14 cellular contexts compared by ENCODE assay signal in genomic region chr16:68711421-68712139, GRCh38. TPM values are rescaled to one million over a fixed set of nuclear protein-coding genes. Genes with fewer than 3 reads are reported as not detected.
A peak's percentile ranks its signal among the peaks of the same experiment; 100 is the strongest.
DNase-seq lines count a peak whose midpoint lies in the region; ATAC-seq and TF ChIP-seq lines count a peak whose summit lies in the region.
"Had no signal": no experiment of that assay in that cellular context is flagged by ENCODE, and none has a peak within 500 bp of the region (broad histone marks: within the 10 kb centered on the region; RNA-seq: fewer than 3 reads in every experiment).

No MANE protein-coding gene starts in this region.

- H3K79me2 ChIP-seq in osteoblast (ENCODE audit: insufficient read depth, low read length), result no peaks in the 10 kb centered on the region

- no peaks in the 10 kb centered on the region for H4K20me1 ChIP-seq in osteoblast (ENCODE audit: insufficient read depth, low read length)

- no peak overlapping the region for H3K4me2 ChIP-seq in osteoblast (ENCODE audit: insufficient read depth, low read length)

- no peaks in the 10 kb centered on the region for H3K36me3 ChIP-seq in HEK293 (ENCODE audit: control insufficient read depth in 2 of 2, insufficient read depth in 1 of 2, low read length in 2 of 2)
- H3K36me3 ChIP-seq in osteoblast (ENCODE audit: insufficient read depth, low read length), result no peaks in the 10 kb centered on the region

- H3K27me3 ChIP-seq in osteoblast (ENCODE audit: insufficient read depth, low read length), result peaks cover 10% of the 10 kb centered on the region
- H3K27me3 ChIP-seq: body of pancreas had no signal

- H3K27ac Mint-ChIP-seq in activated T-cell treated with anti-CD3 and anti-CD28 coated beads, Interleukin-2, amount 50 U/mL, for 72 hours, result no peak overlapping the region
- H3K27ac Mint-ChIP-seq: endodermal cell, natural killer cell had no signal

- H3K4me3 Mint-ChIP-seq in activated T-cell treated with anti-CD3 and anti-CD28 coated beads, Interleukin-2, amount 50 U/mL, for 72 hours, result peak overlapping the region; percentile 64 to 75
- H3K4me3 Mint-ChIP-seq: endodermal cell, natural killer cell had no signal

- H3K27ac ChIP-seq in HEK293 (ENCODE audit: extremely low read depth, low read depth, low read length) (no peak overlapping the region), osteoblast (ENCODE audit: low read depth, low read length) (no peak overlapping the region)
- H3K27ac ChIP-seq: body of pancreas had no signal

- no peaks in the 10 kb centered on the region for H3K36me3 Mint-ChIP-seq in activated T-cell treated with anti-CD3 and anti-CD28 coated beads, Interleukin-2, amount 50 U/mL, for 72 hours (ENCODE audit: insufficient read depth in 2 of 2)
- H3K36me3 Mint-ChIP-seq: natural killer cell had no signal

- POLR2A ChIA-PET in HEK293 (lab: Yijun Ruan, JAX), result no interaction called here

- H3K4me3 ChIP-seq in HEK293 (ENCODE audit: low read depth, low read length) (no peak overlapping the region), osteoblast (ENCODE audit: insufficient read depth, low read length) (no peak overlapping the region)
- H3K4me3 ChIP-seq: body of pancreas had no signal

- peaks cover 5% of the 10 kb centered on the region; the same call in 1 of the 2 replicates for H3K4me1 ChIP-seq in HEK293 (ENCODE audit: control insufficient read depth, insufficient read depth, low read length)
- H3K4me1 ChIP-seq in osteoblast (ENCODE audit: insufficient read depth, low read length), result peaks cover 8% of the 10 kb centered on the region

- no peak for DNase-seq in activated CD4-positive, CD25-positive, alpha-beta regulatory T cell (lab: John Stamatoyannopoulos, UW)
- DNase-seq in activated T-cell treated with anti-CD3 and anti-CD28 coated beads, Interleukin-2, amount 50 U/mL, for 72 hours, result peak in 1 of 2 donors; percentile 44
- DNase-seq in osteoblast (ENCODE audit: insufficient read length, low spot score, missing footprints) (peak; percentile 34), NCI-H526 (lab: John Stamatoyannopoulos, UW) (no peak)
- DNase-seq: endodermal cell, natural killer cell, NCI-H2081 treated with DMSO at 0.1 percent for 48 hours, PC-3, T1000 had no signal

- no peak overlapping the region for H2AFZ ChIP-seq in osteoblast (ENCODE audit: low read length)

- H3K9me3 Mint-ChIP-seq in activated T-cell treated with anti-CD3 and anti-CD28 coated beads, Interleukin-2, amount 50 U/mL, for 72 hours, result no peaks in the 10 kb centered on the region
- H3K9me3 Mint-ChIP-seq: endodermal cell, natural killer cell had no signal

- H3K27me3 Mint-ChIP-seq in activated T-cell treated with anti-CD3 and anti-CD28 coated beads, Interleukin-2, amount 50 U/mL, for 72 hours (ENCODE audit: low read depth), result peaks cover 25% of the 10 kb centered on the region

- peaks cover 26% of the 10 kb centered on the region for H3K4me1 Mint-ChIP-seq in activated T-cell treated with anti-CD3 and anti-CD28 coated beads, Interleukin-2, amount 50 U/mL, for 72 hours (ENCODE audit: low read depth)
- H3K4me1 Mint-ChIP-seq: endodermal cell, natural killer cell had no signal

- CTCF ChIA-PET in HEK293 (lab: Yijun Ruan, JAX), result interaction anchor here (0.5 to 0.7 kb wide), 2 partner anchors 10 to 1881 kb away, joined by 3 read pairs; no protein-coding TSS in a partner anchor

- TF ChIP-seq CTCF in HEK293 (tag by site-specific recombination; IDR thresholded peaks at IDR 0.05), result no peak
- no peak for TF ChIP-seq CTCF in osteoblast (IDR thresholded peaks at IDR 0.05; ENCODE audit: extremely low read depth, low read depth, low read length)

- H3K9me3 ChIP-seq in HEK293 (ENCODE audit: control insufficient read depth, insufficient read depth, low read depth, low read length), result no peaks in the 10 kb centered on the region
- no peaks in the 10 kb centered on the region for H3K9me3 ChIP-seq in osteoblast (ENCODE audit: low read depth, low read length)
- H3K9me3 ChIP-seq: body of pancreas had no signal

- peak; percentile 42 to 62 for ATAC-seq in activated CD4-positive, CD25-positive, alpha-beta regulatory T cell treated with anti-CD3 and anti-CD28 coated beads, Interleukin-2, amount 50 U/mL, for 24 hours
- peak; percentile 87 for ATAC-seq in activated T-cell treated with anti-CD3 and anti-CD28 coated beads, Interleukin-2, amount 50 U/mL, for 72 hours (replicated peaks in 1 of 2)
- ATAC-seq in HG03045 (IDR thresholded peaks at IDR 0.05; ENCODE audit: unreplicated experiment) (no peak), GM19467 (IDR thresholded peaks at IDR 0.05; ENCODE audit: unreplicated experiment) (no peak)
- ATAC-seq: body of pancreas, PC-3 had no signal

TF ChIP-seq in HEK293, 187 proteins besides CTCF, POLR2A, EP300 and RAD21:
- TF ChIP-seq ZNF785 (tag by site-specific recombination; IDR thresholded peaks at IDR 0.05), result no peak
- TF ChIP-seq ZNF223 (tag by site-specific recombination; IDR thresholded peaks at IDR 0.05), result no peak
- TF ChIP-seq PRDM10 (tag by site-specific recombination; IDR thresholded peaks at IDR 0.05), result peak; percentile 95
TF ChIP-seq in HEK293: peak in this region for 1.

RNA-seq across cellular contexts. Expression of gene CDH1, which starts 25.5 kb away (rescaled TPM):
- 1 to 10 TPM; 5.2 to 8.6 TPM for total RNA-seq in activated T-cell treated with anti-CD3 and anti-CD28 coated beads, Interleukin-2, amount 50 U/mL, for 72 hours
- total RNA-seq in osteoblast, result 0.59 and 1.1 TPM in 2 replicates

Comparison
In these comparisons a context has a peak if more than half of its experiments do, and no peak if none do; other contexts are left out.
1. ATAC-seq: peak in activated CD4-positive, CD25-positive, alpha-beta regulatory T cell treated with anti-CD3 and anti-CD28 coated beads, Interleukin-2, amount 50 U/mL, for 24 hours (2 of 2) and activated T-cell treated with anti-CD3 and anti-CD28 coated beads, Interleukin-2, amount 50 U/mL, for 72 hours (2 of 2); none in HG03045 (single experiment) and GM19467 (single experiment).